Comparison of ENCODE assay signal across 9 cellular contexts in the genomic region with DNA sequence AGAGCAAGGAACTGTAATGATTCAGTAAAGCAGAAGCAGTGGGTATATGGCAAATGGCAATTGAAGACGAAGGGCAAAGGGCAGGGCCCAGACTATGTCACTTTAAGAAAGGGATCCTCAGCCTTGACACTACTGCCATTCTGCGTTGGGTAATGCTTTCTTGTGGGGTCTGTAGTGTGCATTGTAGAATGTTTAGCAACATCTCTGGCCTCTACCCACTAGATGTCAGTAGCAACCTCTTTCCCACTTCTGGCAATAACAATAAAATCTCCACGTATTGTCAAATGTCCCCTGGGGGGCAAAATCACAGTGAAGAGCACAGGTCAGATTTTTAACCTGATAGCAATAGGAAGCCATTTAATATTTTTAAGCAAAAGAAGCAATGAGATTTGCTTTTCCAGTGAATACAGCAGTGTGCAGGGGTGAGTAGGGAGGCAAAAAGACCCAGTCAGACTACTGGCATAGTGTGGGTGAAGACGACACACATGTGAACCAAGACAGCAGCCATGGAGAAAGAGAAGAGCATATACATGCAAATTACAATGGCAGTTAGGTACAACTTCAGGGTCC.
DNase-seq lines count a peak whose midpoint lies in the region; ATAC-seq and TF ChIP-seq lines count a peak whose summit lies in the region.
"Had no signal": no experiment of that assay in that cellular context is flagged by ENCODE, and none has a peak within 500 bp of the region (broad histone marks: within the 10 kb centered on the region; RNA-seq: fewer than 3 reads in every experiment).

No MANE protein-coding gene starts in this region.

- peaks cover 0 to 3% of the 10 kb centered on the region in 2 donors for H3K4me1 ChIP-seq in lung (ENCODE audit: control insufficient read depth in 2 of 2, insufficient read depth in 2 of 2, low read length in 2 of 2)
- H3K4me1 ChIP-seq in naive thymus-derived CD4-positive, alpha-beta T cell (ENCODE audit: control insufficient read depth in 2 of 2, insufficient read depth in 2 of 2, low read length in 2 of 2) = no peaks in the 10 kb centered on the region

- intact Hi-C loops in naive thymus-derived CD4-positive, alpha-beta T cell (cut with micrococcal nuclease) = loop anchor here in 1 of 2 donors (2.0 kb wide), 1 partner anchor 198 kb away; no protein-coding TSS in a partner anchor

- 61 to 64% methylated on average over 4 of the region's 4 CpGs for WGBS in lung, 2 donors

- POLR2A ChIA-PET in RWPE1 (lab: Yijun Ruan, JAX; ENCODE audit: low non-redundant PET) = no interaction called here
- POLR2A ChIA-PET in naive thymus-derived CD4-positive, alpha-beta T cell (lab: Charles Lee) = no interaction called here

- CTCF ChIA-PET in RWPE1 (lab: Yijun Ruan, JAX) = no interaction called here
- CTCF ChIA-PET in naive thymus-derived CD4-positive, alpha-beta T cell (lab: Charles Lee) = no interaction called here

- TF ChIP-seq CTCF in lung (IDR thresholded peaks at IDR 0.05; ENCODE audit: control extremely low read depth, extremely low read depth) (peak; percentile 6), RWPE1 (conservative IDR thresholded peaks at IDR 0.05; ENCODE audit: low read depth) (no peak; the same call in 1 of the 2 replicates)

- ATAC-seq in lung (ENCODE audit: insufficient read depth, low FRiP score) (no peak), GM18870 (IDR thresholded peaks at IDR 0.05; ENCODE audit: unreplicated experiment) (no peak)
- no peak for ATAC-seq in naive thymus-derived CD4-positive, alpha-beta T cell

- peaks cover 0 to 2% (median 0%) of the 10 kb centered on the region in 7 donors for H3K4me1 Mint-ChIP-seq in naive thymus-derived CD4-positive, alpha-beta T cell

- peaks cover 12 to 61% (median 47%) of the 10 kb centered on the region in 5 donors for H3K36me3 Mint-ChIP-seq in naive thymus-derived CD4-positive, alpha-beta T cell

- H3K36me3 ChIP-seq in lung (ENCODE audit: control insufficient read depth in 2 of 2, insufficient read depth in 2 of 2, low read length in 2 of 2) = peaks cover 0 to under 1% of the 10 kb centered on the region in 2 donors
- peaks cover 0 to 18% (median 0%) of the 10 kb centered on the region in 3 experiments for H3K36me3 ChIP-seq in naive thymus-derived CD4-positive, alpha-beta T cell (ENCODE audit: control insufficient read depth in 2 of 3, insufficient read depth in 3 of 3, low read length in 3 of 3)

- no peak overlapping the region for H3K27ac Mint-ChIP-seq in naive thymus-derived CD4-positive, alpha-beta T cell

- H3K9me3 Mint-ChIP-seq in naive thymus-derived CD4-positive, alpha-beta T cell = peaks cover 0 to 5% (median 0%) of the 10 kb centered on the region in 11 donors

- no peaks in the 10 kb centered on the region for H3K27me3 ChIP-seq in lung (ENCODE audit: control insufficient read depth, insufficient read depth)
- H3K27me3 ChIP-seq in naive thymus-derived CD4-positive, alpha-beta T cell (ENCODE audit: control insufficient read depth in 2 of 2, insufficient read depth in 2 of 2, low read length in 2 of 2) = no peaks in the 10 kb centered on the region

- H3K27me3 Mint-ChIP-seq in naive thymus-derived CD4-positive, alpha-beta T cell = no peaks in the 10 kb centered on the region

- no peak overlapping the region for H3K4me3 ChIP-seq in lung
- no peak overlapping the region for H3K4me3 ChIP-seq in naive thymus-derived CD4-positive, alpha-beta T cell (ENCODE audit: low read length)

- peak; percentile 57 for DNase-seq in D341Med (ENCODE audit: low spot score)
- DNase-seq in KG1 (lab: John Stamatoyannopoulos, UW) = peak; percentile 17
- DNase-seq in astrocyte of the hippocampus (ENCODE audit: low read depth, low spot score) = peak; percentile 54
- DNase-seq in lung (ENCODE audit: low spot score) = no peak
- DNase-seq in RWPE1 (ENCODE audit: low spot score) = no peak
- no peak for DNase-seq in naive thymus-derived CD4-positive, alpha-beta T cell
- DNase-seq in HT-29 (ENCODE audit: low spot score) = no peak
- DNase-seq: activated T-cell treated with anti-CD3 and anti-CD28 coated beads, Interleukin-2, amount 50 U/mL, for 48 hours had no signal

- no peak overlapping the region for H3K4me3 Mint-ChIP-seq in naive thymus-derived CD4-positive, alpha-beta T cell

- no peak overlapping the region for H3K27ac ChIP-seq in lung (ENCODE audit: low read depth in 1 of 2, low read length in 1 of 2)
- H3K27ac ChIP-seq in RWPE1 = no peak overlapping the region
- no peak overlapping the region for H3K27ac ChIP-seq in naive thymus-derived CD4-positive, alpha-beta T cell (ENCODE audit: low read depth, low read length)

- H3K9me3 ChIP-seq in lung (ENCODE audit: control insufficient read depth in 2 of 2, insufficient read depth in 1 of 2, low read length in 1 of 2) = no peaks in the 10 kb centered on the region
- no peaks in the 10 kb centered on the region for H3K9me3 ChIP-seq in naive thymus-derived CD4-positive, alpha-beta T cell (ENCODE audit: control insufficient read depth in 2 of 3, low read length in 3 of 3)

Comparison
In these comparisons a context has a peak if more than half of its experiments do, and no peak if none do; other contexts are left out.
1. DNase-seq: peak in D341Med (single experiment), KG1 (single experiment) and astrocyte of the hippocampus (single experiment); none in lung (single experiment), RWPE1 (single experiment), naive thymus-derived CD4-positive, alpha-beta T cell (0 of 9) and HT-29 (single experiment).